8 cellular contexts compared by ENCODE assay signal in the genomic region with DNA sequence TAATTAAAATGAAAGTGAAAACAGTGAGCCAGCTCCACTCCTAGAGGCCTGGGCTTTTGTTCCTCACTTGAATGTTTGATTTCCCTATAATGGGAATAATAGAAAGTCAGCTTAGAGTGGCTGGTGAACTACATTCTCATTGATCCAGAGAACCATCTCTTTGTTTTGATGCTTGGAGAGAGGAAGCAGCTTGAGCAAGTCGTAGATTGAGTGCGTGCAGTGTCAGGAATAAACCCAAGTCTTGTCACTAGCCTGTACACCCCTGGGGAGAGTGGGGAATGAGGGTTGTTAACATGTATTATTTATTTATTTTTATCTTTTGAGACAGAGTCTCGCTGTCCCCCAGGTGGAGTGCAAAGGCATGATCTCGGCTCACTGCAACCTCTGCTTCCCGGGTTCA. TPM values are rescaled to one million over a fixed set of nuclear protein-coding genes. Genes with fewer than 3 reads are reported as not detected.
DNase-seq lines count a peak whose midpoint lies in the region; ATAC-seq, FAIRE-seq and TF ChIP-seq lines count a peak whose summit lies in the region.

No MANE protein-coding gene starts in this region.

- no peaks in the 10 kb centered on the region for H3K9me3 Mint-ChIP-seq in activated T-cell treated with anti-CD3 and anti-CD28 coated beads, Interleukin-2, amount 50 U/mL, for 72 hours
- no peaks in the 10 kb centered on the region for H3K9me3 Mint-ChIP-seq in activated T-helper 17 cell treated with anti-CD3 and anti-CD28 coated beads, Interleukin-2, amount 50 U/mL, for 72 hours

- no peak for ATAC-seq in activated T-cell treated with anti-CD3 and anti-CD28 coated beads, Interleukin-2, amount 50 U/mL, for 72 hours (replicated peaks in 1 of 2)
- no peak for ATAC-seq in activated T-helper 17 cell treated with anti-CD3 and anti-CD28 coated beads, Interleukin-2, amount 50 U/mL, for 72 hours (replicated peaks)
- ATAC-seq in GM18858 (IDR thresholded peaks at IDR 0.05; ENCODE audit: unreplicated experiment): no peak

- no peaks in the 10 kb centered on the region for H3K9me3 ChIP-seq in iPS-18c (ENCODE audit: control insufficient read depth, insufficient read depth, low read length)
- H3K9me3 ChIP-seq in subcutaneous abdominal adipose tissue (ENCODE audit: control insufficient read depth in 5 of 5, low read length in 5 of 5): no peaks in the 10 kb centered on the region

- peaks cover 5 to 30% (median 30%) of the 10 kb centered on the region in 5 donors for H3K4me1 ChIP-seq in subcutaneous abdominal adipose tissue (ENCODE audit: control insufficient read depth in 5 of 5, insufficient read depth in 5 of 5, low read length in 5 of 5)

- peak overlapping the region; percentile 64 for H3K27ac Mint-ChIP-seq in activated T-cell treated with anti-CD3 and anti-CD28 coated beads, Interleukin-2, amount 50 U/mL, for 72 hours
- H3K27ac Mint-ChIP-seq in activated T-helper 17 cell treated with anti-CD3 and anti-CD28 coated beads, Interleukin-2, amount 50 U/mL, for 72 hours: peak overlapping the region; percentile 98

- H3K4me3 ChIP-seq in iPS-18c (ENCODE audit: insufficient read depth, low read depth, low read length) (peak overlapping the region; percentile 98), subcutaneous abdominal adipose tissue (ENCODE audit: low read depth in 1 of 5, low read length in 5 of 5) (peak overlapping the region; percentile 66 to 99 (median 86))

- H3K36me3 ChIP-seq in subcutaneous abdominal adipose tissue (ENCODE audit: control insufficient read depth in 5 of 5, insufficient read depth in 5 of 5, low read length in 5 of 5): peaks cover 0 to 14% (median 10%) of the 10 kb centered on the region in 5 donors

- no peak for FAIRE-seq in GM12892 (lab: Jason Lieb, UNC)

- peaks cover 68% of the 10 kb centered on the region for H3K4me1 Mint-ChIP-seq in activated T-cell treated with anti-CD3 and anti-CD28 coated beads, Interleukin-2, amount 50 U/mL, for 72 hours (ENCODE audit: low read depth)
- peaks cover 34% of the 10 kb centered on the region for H3K4me1 Mint-ChIP-seq in activated T-helper 17 cell treated with anti-CD3 and anti-CD28 coated beads, Interleukin-2, amount 50 U/mL, for 72 hours

- H3K9ac ChIP-seq in subcutaneous abdominal adipose tissue (ENCODE audit: low read length in 5 of 5): peak overlapping the region; percentile 12 to 94 (median 77)

- H3K36me3 Mint-ChIP-seq in activated T-cell treated with anti-CD3 and anti-CD28 coated beads, Interleukin-2, amount 50 U/mL, for 72 hours (ENCODE audit: insufficient read depth in 2 of 2): peaks cover 5 to 8% of the 10 kb centered on the region in 2 donors
- peaks cover 37% of the 10 kb centered on the region for H3K36me3 Mint-ChIP-seq in activated T-helper 17 cell treated with anti-CD3 and anti-CD28 coated beads, Interleukin-2, amount 50 U/mL, for 72 hours (ENCODE audit: low read depth)

- no peak for DNase-seq in activated T-cell treated with anti-CD3 and anti-CD28 coated beads, Interleukin-2, amount 50 U/mL, for 72 hours
- DNase-seq in activated T-cell treated with anti-CD3 and anti-CD28 coated beads, Interleukin-2, amount 50 U/mL, for 48 hours: no peak
- no peak for DNase-seq in RPMI8226
- no peak for DNase-seq in GM12892 (ENCODE audit: insufficient read length)

- H3K4me3 Mint-ChIP-seq in activated T-cell treated with anti-CD3 and anti-CD28 coated beads, Interleukin-2, amount 50 U/mL, for 72 hours: peak overlapping the region; percentile 99 to 100
- peak overlapping the region; percentile 97 for H3K4me3 Mint-ChIP-seq in activated T-helper 17 cell treated with anti-CD3 and anti-CD28 coated beads, Interleukin-2, amount 50 U/mL, for 72 hours

- no peaks in the 10 kb centered on the region for H3K27me3 ChIP-seq in subcutaneous abdominal adipose tissue (ENCODE audit: control insufficient read depth in 5 of 5, insufficient read depth in 4 of 5, low read length in 5 of 5)

- peaks cover 8% of the 10 kb centered on the region for H3K27me3 Mint-ChIP-seq in activated T-cell treated with anti-CD3 and anti-CD28 coated beads, Interleukin-2, amount 50 U/mL, for 72 hours (ENCODE audit: low read depth)
- no peaks in the 10 kb centered on the region for H3K27me3 Mint-ChIP-seq in activated T-helper 17 cell treated with anti-CD3 and anti-CD28 coated beads, Interleukin-2, amount 50 U/mL, for 72 hours

- no peak for TF ChIP-seq POLR2A in GM12892 (IDR thresholded peaks at IDR 0.05; ENCODE audit: low read depth, low read length)

- H3K27ac ChIP-seq in subcutaneous abdominal adipose tissue (ENCODE audit: low read depth, low read length): peak overlapping the region; percentile 93

RNA-seq across cellular contexts. Expression of a gene that starts 0.9 kb away (rescaled TPM):
- 10 to 100 TPM; 38.3 to 43.4 TPM for total RNA-seq in activated T-cell treated with anti-CD3 and anti-CD28 coated beads, Interleukin-2, amount 50 U/mL, for 72 hours
- total RNA-seq in activated T-helper 17 cell treated with anti-CD3 and anti-CD28 coated beads, Interleukin-2, amount 50 U/mL, for 72 hours: 10 to 100 TPM; 37.9 to 46.9 TPM
- 19.2 TPM for polyA plus RNA-seq in GM12892 (2012; ENCODE audit: missing spikeins)

RNA-seq across cellular contexts. Expression of a gene that starts 12.8 kb away (rescaled TPM):
- total RNA-seq in activated T-cell treated with anti-CD3 and anti-CD28 coated beads, Interleukin-2, amount 50 U/mL, for 72 hours: 10 to 100 TPM in 1 of 2 donors, 1 to 10 TPM in 1; 5.4 to 13.4 TPM
- 10 to 100 TPM in 1 of 2 donors, 1 to 10 TPM in 1; 7.1 to 32.6 TPM for total RNA-seq in activated T-helper 17 cell treated with anti-CD3 and anti-CD28 coated beads, Interleukin-2, amount 50 U/mL, for 72 hours
- polyA plus RNA-seq in GM12892 (2012; ENCODE audit: missing spikeins): 1.0 TPM

RNA-seq across cellular contexts. Expression of a gene that starts 39.7 kb away (rescaled TPM):
- total RNA-seq in activated T-cell treated with anti-CD3 and anti-CD28 coated beads, Interleukin-2, amount 50 U/mL, for 72 hours: 10 to 100 TPM; 11.9 to 19.6 TPM
- total RNA-seq in activated T-helper 17 cell treated with anti-CD3 and anti-CD28 coated beads, Interleukin-2, amount 50 U/mL, for 72 hours: 10 to 100 TPM in 1 of 2 donors, 1 to 10 TPM in 1; 6.6 to 11.1 TPM
- 7.3 TPM for polyA plus RNA-seq in GM12892 (2012; ENCODE audit: missing spikeins)
